ENCODE assay signal across 9 cellular contexts in the genomic region with DNA sequence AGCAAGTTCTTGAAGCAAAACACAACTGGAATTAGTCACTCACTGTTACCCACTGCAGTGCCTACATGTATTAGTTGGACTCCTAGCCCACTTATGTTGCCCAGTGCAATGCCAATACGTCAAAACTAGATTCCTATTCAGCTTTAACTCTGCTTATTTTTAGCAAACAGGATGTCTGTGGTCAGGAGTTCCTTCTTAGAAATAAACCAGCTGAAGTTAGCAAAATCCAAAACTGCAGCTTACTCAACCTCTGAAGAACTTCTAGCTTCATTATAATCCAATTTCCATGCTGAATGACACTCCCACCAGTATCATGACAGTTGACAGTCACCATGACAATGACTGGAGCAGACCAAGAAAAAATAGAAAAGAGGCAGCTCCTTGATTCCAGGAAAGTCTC.
DNase-seq lines count a peak whose midpoint lies in the region; ATAC-seq and TF ChIP-seq lines count a peak whose summit lies in the region.
"Had no signal": no experiment of that assay in that cellular context is flagged by ENCODE, and none has a peak within 500 bp of the region (broad histone marks: within the 10 kb centered on the region; RNA-seq: fewer than 3 reads in every experiment).

No MANE protein-coding gene starts in this region.

- H3K4me1 Mint-ChIP-seq in activated T-helper 1 cell treated with anti-CD3 and anti-CD28 coated beads, Interleukin-12 subunit alpha, Interleukin-12 subunit beta, Interleukin-2, Interleukin-4 antibody, amounts not matched to agents 30 ng/mL and 10 ng/mL and 1 ng/mL, durations not matched to agents 14 hours and 24 hours and 36 hours (ENCODE audit: low read depth), result peaks cover 12% of the 10 kb centered on the region
- H3K4me1 Mint-ChIP-seq in osteocyte (ENCODE audit: unreplicated experiment), result no peaks in the 10 kb centered on the region

- TF ChIP-seq CTCF in GM06990 (IDR thresholded peaks at IDR 0.05; ENCODE audit: insufficient read depth, low read length, poor library complexity, severe bottlenecking) (no peak), osteocyte (IDR thresholded peaks at IDR 0.05) (no peak)

- intact Hi-C loops in activated T-helper 1 cell treated with anti-CD3 and anti-CD28 coated beads, Interleukin-12 subunit alpha, Interleukin-12 subunit beta, Interleukin-2, Interleukin-4 antibody, amounts not matched to agents 30 ng/mL and 10 ng/mL and 1 ng/mL, durations not matched to agents 14 hours and 24 hours and 36 hours (cut with micrococcal nuclease), result no loop called here

- ATAC-seq in GM19467 (IDR thresholded peaks at IDR 0.05; ENCODE audit: unreplicated experiment) (peak; percentile 92), HG03159 (IDR thresholded peaks at IDR 0.05; ENCODE audit: unreplicated experiment) (peak; percentile 97)

- no peaks in the 10 kb centered on the region for H3K36me3 ChIP-seq in GM06990 (ENCODE audit: control insufficient read depth, insufficient read depth, low read length)

- no peak overlapping the region; the same call in 1 of the 2 replicates for H3K4me3 ChIP-seq in GM06990 (replicated peaks; ENCODE audit: low read depth, low read length)

- no peak overlapping the region for H3K4me3 Mint-ChIP-seq in activated T-helper 1 cell treated with anti-CD3 and anti-CD28 coated beads, Interleukin-12 subunit alpha, Interleukin-12 subunit beta, Interleukin-2, Interleukin-4 antibody, amounts not matched to agents 30 ng/mL and 10 ng/mL and 1 ng/mL, durations not matched to agents 14 hours and 24 hours and 36 hours
- no peak overlapping the region for H3K4me3 Mint-ChIP-seq in osteocyte (ENCODE audit: unreplicated experiment)

- H3K27me3 Mint-ChIP-seq in activated T-helper 1 cell treated with anti-CD3 and anti-CD28 coated beads, Interleukin-12 subunit alpha, Interleukin-12 subunit beta, Interleukin-2, Interleukin-4 antibody, amounts not matched to agents 30 ng/mL and 10 ng/mL and 1 ng/mL, durations not matched to agents 14 hours and 24 hours and 36 hours (ENCODE audit: insufficient read depth), result no peaks in the 10 kb centered on the region
- H3K27me3 Mint-ChIP-seq in osteocyte (ENCODE audit: unreplicated experiment), result no peaks in the 10 kb centered on the region

- no peaks in the 10 kb centered on the region for H3K36me3 Mint-ChIP-seq in activated T-helper 1 cell treated with anti-CD3 and anti-CD28 coated beads, Interleukin-12 subunit alpha, Interleukin-12 subunit beta, Interleukin-2, Interleukin-4 antibody, amounts not matched to agents 30 ng/mL and 10 ng/mL and 1 ng/mL, durations not matched to agents 14 hours and 24 hours and 36 hours (ENCODE audit: low read depth)
- H3K36me3 Mint-ChIP-seq in osteocyte (ENCODE audit: unreplicated experiment), result no peaks in the 10 kb centered on the region

- DNase-seq in GM06990 (ENCODE audit: extremely low read depth, insufficient read length) (peak; percentile 59), osteocyte (ENCODE audit: extremely low spot score, unreplicated experiment) (no peak), COR-L47 (lab: John Stamatoyannopoulos, UW) (no peak), NCI-H1092 (lab: John Stamatoyannopoulos, UW) (no peak)
- no peak for DNase-seq in activated T-helper 1 cell treated with anti-CD3 and anti-CD28 coated beads, Interleukin-12 subunit alpha, Interleukin-12 subunit beta, Interleukin-2, Interleukin-4 antibody, amounts not matched to agents 30 ng/mL and 10 ng/mL and 1 ng/mL, durations not matched to agents 14 hours and 24 hours and 36 hours (ENCODE audit: low spot score)
- DNase-seq in effector CD8-positive, alpha-beta T cell (lab: John Stamatoyannopoulos, UW), result no peak
- DNase-seq: islet precursor cell had no signal

- no peaks in the 10 kb centered on the region for H3K27me3 ChIP-seq in GM06990 (replicated peaks; ENCODE audit: control insufficient read depth, insufficient read depth, low read length)

- H3K9me3 Mint-ChIP-seq in activated T-helper 1 cell treated with anti-CD3 and anti-CD28 coated beads, Interleukin-12 subunit alpha, Interleukin-12 subunit beta, Interleukin-2, Interleukin-4 antibody, amounts not matched to agents 30 ng/mL and 10 ng/mL and 1 ng/mL, durations not matched to agents 14 hours and 24 hours and 36 hours, result peaks cover 5% of the 10 kb centered on the region
- H3K9me3 Mint-ChIP-seq in osteocyte (ENCODE audit: unreplicated experiment), result peaks cover 48% of the 10 kb centered on the region

- peak overlapping the region; percentile 34 for H3K27ac Mint-ChIP-seq in activated T-helper 1 cell treated with anti-CD3 and anti-CD28 coated beads, Interleukin-12 subunit alpha, Interleukin-12 subunit beta, Interleukin-2, Interleukin-4 antibody, amounts not matched to agents 30 ng/mL and 10 ng/mL and 1 ng/mL, durations not matched to agents 14 hours and 24 hours and 36 hours
- no peak overlapping the region for H3K27ac Mint-ChIP-seq in osteocyte (ENCODE audit: unreplicated experiment)
